In the genomic region with DNA sequence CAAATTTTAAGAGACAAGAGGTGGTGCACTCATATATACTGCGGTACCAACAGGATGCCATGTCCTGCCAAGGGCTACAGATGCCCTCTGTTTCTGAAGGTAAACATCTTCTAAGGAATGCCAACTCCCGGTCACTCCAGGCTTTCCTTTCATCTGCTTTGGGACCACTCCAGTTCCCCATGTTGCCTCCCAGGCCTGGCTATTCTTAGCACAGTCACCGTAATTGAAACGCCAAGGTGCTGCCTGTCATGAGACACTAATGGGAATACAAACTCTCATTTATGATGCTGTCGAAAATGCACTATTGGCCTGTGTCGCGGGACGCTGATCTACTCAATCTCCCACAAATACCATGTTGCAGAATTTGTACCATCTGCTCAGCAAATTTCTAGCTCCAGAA, we compare ENCODE assay signal across 12 cellular contexts.
"Had no signal": no experiment of that assay in that cellular context is flagged by ENCODE, and none has a peak within 500 bp of the region (broad histone marks: within the 10 kb centered on the region; RNA-seq: fewer than 3 reads in every experiment).

No MANE protein-coding gene starts in this region.

- ATAC-seq: activated CD8-positive, alpha-beta memory T cell treated with anti-CD3 and anti-CD28 coated beads, Interleukin-2, amount 10 ng/mL, durations not matched to agents 7 days and 5 days; natural killer cell treated with Interleukin-12 subunit alpha and Interleukin-12 subunit beta and Interleukin-15 and Interleukin-18, amount 100 ng/mL, for 72 hours; stimulated activated naive CD8-positive, alpha-beta T cell treated with anti-CD3 and anti-CD28 coated beads, Interleukin-15, Interleukin-2, amounts not matched to agents 100 U/mL and 50 U/mL, for 24 hours had no signal

- H3K9me3 Mint-ChIP-seq: activated T-cell treated with anti-CD3 and anti-CD28 coated beads, Interleukin-2, amount 50 U/mL, for 24 hours; natural killer cell treated with Interleukin-12 subunit alpha and Interleukin-12 subunit beta and Interleukin-15 and Interleukin-18, amount 100 ng/mL, for 72 hours had no signal

- H3K27ac Mint-ChIP-seq: activated CD8-positive, alpha-beta memory T cell treated with anti-CD3 and anti-CD28 coated beads, Interleukin-2, amount 10 ng/mL, durations not matched to agents 7 days and 5 days; activated naive CD8-positive, alpha-beta T cell; activated T-cell treated with anti-CD3 and anti-CD28 coated beads, Interleukin-2, amount 50 U/mL, for 24 hours; natural killer cell treated with Interleukin-12 subunit alpha and Interleukin-12 subunit beta and Interleukin-15 and Interleukin-18, amount 100 ng/mL, for 72 hours had no signal

- DNase-seq: activated CD4-positive, alpha-beta T cell treated with anti-CD3 and anti-CD28 coated beads, Interleukin-2, amount 50 U/mL, for 48 hours; activated CD4-positive, CD25-positive, alpha-beta regulatory T cell treated with anti-CD3 and anti-CD28 coated beads, Interleukin-2, amount 50 U/mL, for 72 hours; activated CD8-positive, alpha-beta memory T cell treated with anti-CD3 and anti-CD28 coated beads, Interleukin-2, amount 10 ng/mL, durations not matched to agents 7 days and 5 days; activated effector memory CD4-positive, alpha-beta T cell treated with Interleukin-2 at 50 U/mL for 16 hours; activated T-cell treated with anti-CD3 and anti-CD28 coated beads, Interleukin-2, amount 50 U/mL, for 24 hours; effector CD8-positive, alpha-beta T cell; occipital lobe; stimulated activated CD4-positive, alpha-beta T cell treated with anti-CD3 and anti-CD28 coated beads, Interleukin-2, amount 100 ng/mL, for 48 hours; stimulated activated naive CD8-positive, alpha-beta T cell treated with anti-CD3 and anti-CD28 coated beads, Interleukin-15, Interleukin-2, amounts not matched to agents 100 U/mL and 50 U/mL, for 24 hours; SW 1271 had no signal

- H3K4me1 Mint-ChIP-seq: activated CD8-positive, alpha-beta memory T cell treated with anti-CD3 and anti-CD28 coated beads, Interleukin-2, amount 10 ng/mL, durations not matched to agents 7 days and 5 days had no signal

- H3K4me3 Mint-ChIP-seq: activated CD8-positive, alpha-beta memory T cell treated with anti-CD3 and anti-CD28 coated beads, Interleukin-2, amount 10 ng/mL, durations not matched to agents 7 days and 5 days; activated naive CD8-positive, alpha-beta T cell; activated T-cell treated with anti-CD3 and anti-CD28 coated beads, Interleukin-2, amount 50 U/mL, for 24 hours; natural killer cell treated with Interleukin-12 subunit alpha and Interleukin-12 subunit beta and Interleukin-15 and Interleukin-18, amount 100 ng/mL, for 72 hours had no signal

- H3K36me3 Mint-ChIP-seq: activated CD8-positive, alpha-beta memory T cell treated with anti-CD3 and anti-CD28 coated beads, Interleukin-2, amount 10 ng/mL, durations not matched to agents 7 days and 5 days had no signal

- H3K27me3 Mint-ChIP-seq: activated naive CD8-positive, alpha-beta T cell; activated T-cell treated with anti-CD3 and anti-CD28 coated beads, Interleukin-2, amount 50 U/mL, for 24 hours; natural killer cell treated with Interleukin-12 subunit alpha and Interleukin-12 subunit beta and Interleukin-15 and Interleukin-18, amount 100 ng/mL, for 72 hours had no signal
